12 cellular contexts compared by ENCODE assay signal in the genomic region with DNA sequence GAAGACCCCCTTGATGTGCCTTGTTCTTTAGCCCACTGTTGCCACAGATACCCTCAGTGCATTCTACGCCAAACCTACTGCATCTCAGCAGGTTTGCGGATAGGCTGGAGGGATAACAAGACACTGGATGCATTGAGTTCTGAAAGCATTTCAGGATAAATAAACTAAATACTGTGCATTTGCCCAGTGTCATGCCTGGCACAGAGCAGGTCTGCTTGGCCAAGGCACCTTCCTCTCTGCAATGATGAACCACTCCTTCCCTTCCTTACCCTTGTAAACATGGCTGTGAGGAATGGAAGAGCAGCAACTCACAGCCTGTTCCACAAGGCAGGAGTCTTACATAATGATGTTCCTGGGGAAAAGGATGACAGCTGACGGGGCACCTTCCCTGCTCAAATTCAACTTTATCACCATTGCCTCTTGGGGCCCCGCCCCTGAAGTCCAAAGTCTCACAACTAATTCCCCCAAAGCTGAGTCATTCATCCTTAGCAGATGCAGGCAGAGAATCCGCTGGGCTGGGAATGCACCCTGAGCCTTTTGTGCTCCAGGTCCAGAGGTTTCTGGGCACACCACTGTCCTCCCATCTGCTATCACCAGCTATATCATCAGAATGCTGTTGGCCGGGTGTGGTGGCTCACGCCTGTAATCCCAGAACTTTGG. TPM values are rescaled to one million over a fixed set of nuclear protein-coding genes. Genes with fewer than 3 reads are reported as not detected.
DNase-seq lines count a peak whose midpoint lies in the region; ATAC-seq, FAIRE-seq and TF ChIP-seq lines count a peak whose summit lies in the region.
"Had no signal": no experiment of that assay in that cellular context is flagged by ENCODE, and none has a peak within 500 bp of the region (broad histone marks: within the 10 kb centered on the region; RNA-seq: fewer than 3 reads in every experiment).

No MANE protein-coding gene starts in this region.

- peak; percentile 11 for DNase-seq in activated naive CD4-positive, alpha-beta T cell treated with anti-CD3 and anti-CD28 coated beads, Interleukin-2, amount 10 ng/mL, durations not matched to agents 7 days and 5 days
- DNase-seq in activated naive CD4-positive, alpha-beta T cell treated with Interleukin-2 at 50 U/mL for 16 hours, result no peak
- DNase-seq in SW480 (ENCODE audit: low spot score) (peak; percentile 80), fibroblast of the conjunctiva (ENCODE audit: low read depth) (peak; percentile 14), urothelium cell line (ENCODE audit: low spot score) (peak; percentile 40), mesothelial cell of epicardium (ENCODE audit: low spot score in 2 of 2, unreplicated experiment in 2 of 2) (no peak)
- no peak for DNase-seq in CD4-positive, alpha-beta T cell
- DNase-seq: activated CD8-positive, alpha-beta T cell treated with anti-CD3 and anti-CD28 coated beads for 36 hours; gastrocnemius medialis; KG1; right cardiac atrium had no signal

- H3K27ac Mint-ChIP-seq in activated naive CD4-positive, alpha-beta T cell treated with anti-CD3 and anti-CD28 coated beads, Interleukin-2, amount 10 ng/mL, durations not matched to agents 7 days and 5 days, result no peak overlapping the region
- no peak overlapping the region for H3K27ac Mint-ChIP-seq in mesothelial cell of epicardium
- H3K27ac Mint-ChIP-seq in CD4-positive, alpha-beta T cell, result no peak overlapping the region
- H3K27ac Mint-ChIP-seq: activated CD8-positive, alpha-beta T cell treated with anti-CD3 and anti-CD28 coated beads for 36 hours had no signal

- no peaks in the 10 kb centered on the region for H3K9me3 Mint-ChIP-seq in activated naive CD4-positive, alpha-beta T cell treated with anti-CD3 and anti-CD28 coated beads, Interleukin-2, amount 10 ng/mL, durations not matched to agents 7 days and 5 days
- no peaks in the 10 kb centered on the region for H3K9me3 Mint-ChIP-seq in mesothelial cell of epicardium
- no peaks in the 10 kb centered on the region for H3K9me3 Mint-ChIP-seq in CD4-positive, alpha-beta T cell
- H3K9me3 Mint-ChIP-seq: activated CD8-positive, alpha-beta T cell treated with anti-CD3 and anti-CD28 coated beads for 36 hours had no signal

- no peaks in the 10 kb centered on the region for H3K27me3 ChIP-seq in CD4-positive, alpha-beta T cell (ENCODE audit: control insufficient read depth, insufficient read depth, low read length)
- H3K27me3 ChIP-seq: gastrocnemius medialis had no signal

- CTCF ChIA-PET in activated naive CD4-positive, alpha-beta T cell treated with anti-CD3 and anti-CD28 coated beads, Interleukin-2, amount 10 ng/mL, durations not matched to agents 7 days and 5 days (lab: Charles Lee), result no interaction called here
- CTCF ChIA-PET in CD4-positive, alpha-beta T cell (lab: Charles Lee), result no interaction called here

- TF ChIP-seq CTCF in mesothelial cell of epicardium (IDR thresholded peaks at IDR 0.05; ENCODE audit: unreplicated experiment), result no peak
- TF ChIP-seq CTCF in CD4-positive, alpha-beta T cell (IDR thresholded peaks at IDR 0.05), result no peak

- H3K27me3 Mint-ChIP-seq in activated naive CD4-positive, alpha-beta T cell treated with anti-CD3 and anti-CD28 coated beads, Interleukin-2, amount 10 ng/mL, durations not matched to agents 7 days and 5 days, result peaks cover 4% of the 10 kb centered on the region
- peaks cover 3% of the 10 kb centered on the region for H3K27me3 Mint-ChIP-seq in mesothelial cell of epicardium (ENCODE audit: low read depth)
- H3K27me3 Mint-ChIP-seq in CD4-positive, alpha-beta T cell, result no peaks in the 10 kb centered on the region
- H3K27me3 Mint-ChIP-seq: activated CD8-positive, alpha-beta T cell treated with anti-CD3 and anti-CD28 coated beads for 36 hours had no signal

- H3K27ac ChIP-seq in CD4-positive, alpha-beta T cell (ENCODE audit: low read depth, low read length), result no peak overlapping the region
- H3K27ac ChIP-seq: gastrocnemius medialis had no signal

- ATAC-seq in HG03039 (IDR thresholded peaks at IDR 0.05; ENCODE audit: unreplicated experiment), result no peak
- ATAC-seq in CD4-positive, alpha-beta T cell (ENCODE audit: poor library complexity), result no peak
- ATAC-seq: activated CD8-positive, alpha-beta T cell treated with anti-CD3 and anti-CD28 coated beads for 36 hours; right cardiac atrium had no signal

- FAIRE-seq in urothelium cell line (lab: Jason Lieb, UNC), result peak; percentile 81

- peaks cover 19% of the 10 kb centered on the region for H3K36me3 Mint-ChIP-seq in activated naive CD4-positive, alpha-beta T cell treated with anti-CD3 and anti-CD28 coated beads, Interleukin-2, amount 10 ng/mL, durations not matched to agents 7 days and 5 days
- peaks cover 14% of the 10 kb centered on the region for H3K36me3 Mint-ChIP-seq in mesothelial cell of epicardium
- peaks cover 34% of the 10 kb centered on the region for H3K36me3 Mint-ChIP-seq in CD4-positive, alpha-beta T cell (ENCODE audit: low read depth)

- H3K4me1 Mint-ChIP-seq in activated naive CD4-positive, alpha-beta T cell treated with anti-CD3 and anti-CD28 coated beads, Interleukin-2, amount 10 ng/mL, durations not matched to agents 7 days and 5 days, result peaks cover 7% of the 10 kb centered on the region
- no peaks in the 10 kb centered on the region for H3K4me1 Mint-ChIP-seq in mesothelial cell of epicardium
- H3K4me1 Mint-ChIP-seq in CD4-positive, alpha-beta T cell (ENCODE audit: low read depth), result peaks cover 13% of the 10 kb centered on the region

- POLR2A ChIA-PET in CD4-positive, alpha-beta T cell (lab: Charles Lee), result no interaction called here

- no peak overlapping the region for H3K4me3 Mint-ChIP-seq in activated naive CD4-positive, alpha-beta T cell treated with anti-CD3 and anti-CD28 coated beads, Interleukin-2, amount 10 ng/mL, durations not matched to agents 7 days and 5 days
- no peak overlapping the region for H3K4me3 Mint-ChIP-seq in mesothelial cell of epicardium
- H3K4me3 Mint-ChIP-seq in CD4-positive, alpha-beta T cell, result no peak overlapping the region
- H3K4me3 Mint-ChIP-seq: activated CD8-positive, alpha-beta T cell treated with anti-CD3 and anti-CD28 coated beads for 36 hours had no signal

- H3K9me3 ChIP-seq in CD4-positive, alpha-beta T cell (ENCODE audit: control insufficient read depth, low read length), result no peaks in the 10 kb centered on the region
- H3K9me3 ChIP-seq: gastrocnemius medialis had no signal

- intact Hi-C loops in CD4-positive, alpha-beta T cell (cut with DNase I, micrococcal nuclease), result no loop called here

RNA-seq across cellular contexts. Expression of gene DDX56, which starts 11.6 kb away (rescaled TPM):
- total RNA-seq in mesothelial cell of epicardium, result 89.0 to 104 TPM (median 96.8 TPM) in 3 replicates
- 100 to 1,000 TPM; 126 to 127 TPM for total RNA-seq in CD4-positive, alpha-beta T cell

RNA-seq across cellular contexts. Expression of gene TMED4, which starts 19.9 kb away (rescaled TPM):
- total RNA-seq in mesothelial cell of epicardium, result 97.0 to 97.7 TPM (median 97.6 TPM) in 3 replicates
- 100 to 1,000 TPM; 134 to 138 TPM for total RNA-seq in CD4-positive, alpha-beta T cell

RNA-seq across cellular contexts. Expression of gene NPC1L1, which starts 21.0 kb away (rescaled TPM):
- total RNA-seq in mesothelial cell of epicardium, result 0.07 to 0.20 TPM in 2 of 3 replicates, not detected in the other
- total RNA-seq in CD4-positive, alpha-beta T cell, result under 1 TPM in 1 of 2 experiments, not detected in 1; 0.08 TPM

RNA-seq across cellular contexts. Expression of gene OGDH, which starts 44.3 kb away (rescaled TPM):
- 67.4 to 72.8 TPM (median 71.2 TPM) in 3 replicates for total RNA-seq in mesothelial cell of epicardium
- total RNA-seq in CD4-positive, alpha-beta T cell, result 10 to 100 TPM; 39.8 to 43.8 TPM

Comparison
In these comparisons a context has a peak if more than half of its experiments do, and no peak if none do; other contexts are left out.
1. DNase-seq: peak in activated naive CD4-positive, alpha-beta T cell treated with anti-CD3 and anti-CD28 coated beads, Interleukin-2, amount 10 ng/mL, durations not matched to agents 7 days and 5 days (single experiment), SW480 (single experiment), fibroblast of the conjunctiva (single experiment) and urothelium cell line (single experiment); none in activated naive CD4-positive, alpha-beta T cell treated with Interleukin-2 at 50 U/mL for 16 hours (single experiment), mesothelial cell of epicardium (0 of 2) and CD4-positive, alpha-beta T cell (0 of 10).